Comparison of ENCODE assay signal across 23 cellular contexts in the genomic region with DNA sequence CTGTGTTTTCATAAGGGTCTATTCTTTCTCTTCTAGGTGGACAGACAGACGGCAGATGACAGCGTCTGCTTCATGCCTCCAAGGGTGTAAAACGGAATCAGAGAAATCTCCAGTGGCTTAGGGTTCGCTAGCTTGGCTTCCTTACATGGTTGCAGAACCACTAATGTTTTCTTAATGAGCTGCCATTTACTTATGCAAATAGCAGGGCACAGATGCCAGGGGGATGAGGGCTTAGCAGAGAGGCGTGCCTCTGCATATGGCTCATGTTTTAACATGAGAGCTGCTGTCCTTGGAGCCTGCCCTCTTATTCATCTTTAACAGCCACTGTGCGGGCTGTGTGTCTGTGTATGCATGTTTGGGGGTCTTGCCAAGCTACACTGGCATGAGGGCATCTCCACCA.
"Had no signal": no experiment of that assay in that cellular context is flagged by ENCODE, and none has a peak within 500 bp of the region (broad histone marks: within the 10 kb centered on the region; RNA-seq: fewer than 3 reads in every experiment).

No MANE protein-coding gene starts in this region.

- H3K27ac ChIP-seq: breast epithelium, gastroesophageal sphincter, neutrophil, skin epidermis, tibial nerve, vagina had no signal

- H3K27ac Mint-ChIP-seq: activated CD4-positive, alpha-beta memory T cell treated with anti-CD3 and anti-CD28 coated beads, Interleukin-2, amount 10 ng/mL, durations not matched to agents 7 days and 5 days; activated T-cell treated with anti-CD3 and anti-CD28 coated beads, Interleukin-2, amount 50 U/mL, for 72 hours; dendritic cell treated with granulocyte-macrophage colony-stimulating factor and Interleukin-4, amounts not matched to agents 40 ng/mL and 50 ng/mL, for 4 days; WTC11 had no signal

- H3K9me3 ChIP-seq: breast epithelium, gastroesophageal sphincter, neutrophil, tibial nerve, vagina had no signal

- H3K9me3 Mint-ChIP-seq: activated CD4-positive, alpha-beta memory T cell treated with anti-CD3 and anti-CD28 coated beads, Interleukin-2, amount 10 ng/mL, durations not matched to agents 7 days and 5 days; activated T-cell treated with anti-CD3 and anti-CD28 coated beads, Interleukin-2, amount 50 U/mL, for 72 hours; dendritic cell treated with granulocyte-macrophage colony-stimulating factor and Interleukin-4, amounts not matched to agents 40 ng/mL and 50 ng/mL, for 4 days; WTC11 had no signal

- H3K4me1 Mint-ChIP-seq: activated CD4-positive, alpha-beta memory T cell treated with anti-CD3 and anti-CD28 coated beads, Interleukin-2, amount 10 ng/mL, durations not matched to agents 7 days and 5 days; naive B cell had no signal

- H3K36me3 ChIP-seq: breast epithelium, gastroesophageal sphincter, neutrophil, tibial nerve, vagina had no signal

- H3K27me3 ChIP-seq: breast epithelium, gastroesophageal sphincter, tibial nerve, vagina had no signal

- H3K4me1 ChIP-seq: breast epithelium, tibial nerve, vagina had no signal

- H3K36me3 Mint-ChIP-seq: naive B cell, WTC11 had no signal

- DNase-seq: activated CD4-positive, alpha-beta memory T cell treated with anti-CD3 and anti-CD28 coated beads, Interleukin-2, amount 10 ng/mL, durations not matched to agents 7 days and 5 days; activated CD4-positive, alpha-beta T cell treated with anti-CD3 and anti-CD28 coated beads for 4 hours; activated gamma-delta T cell treated with Interleukin-2 at 50 U/mL for 16 hours; activated T-cell treated with anti-CD3 and anti-CD28 coated beads, Interleukin-2, amount 50 U/mL, for 72 hours; anterior cingulate cortex; effector memory CD4-positive, alpha-beta T cell; erythroblast; naive B cell; right cardiac atrium; stimulated activated CD4-positive, alpha-beta T cell treated with anti-CD3 and anti-CD28 coated beads, Interleukin-15, amount 100 ng/mL, for 24 hours; stimulated activated CD4-positive, alpha-beta T cell treated with anti-CD3 and anti-CD28 coated beads, Interleukin-4, amount 100 ng/mL, for 1 hour; stimulated activated naive CD4-positive, alpha-beta T cell; substantia nigra; T-helper 2 cell had no signal

- ATAC-seq: activated T-cell treated with anti-CD3 and anti-CD28 coated beads, Interleukin-2, amount 50 U/mL, for 72 hours; left lobe of liver; right cardiac atrium had no signal

- H3K4me3 Mint-ChIP-seq: activated CD4-positive, alpha-beta memory T cell treated with anti-CD3 and anti-CD28 coated beads, Interleukin-2, amount 10 ng/mL, durations not matched to agents 7 days and 5 days; activated T-cell treated with anti-CD3 and anti-CD28 coated beads, Interleukin-2, amount 50 U/mL, for 72 hours; dendritic cell treated with granulocyte-macrophage colony-stimulating factor and Interleukin-4, amounts not matched to agents 40 ng/mL and 50 ng/mL, for 4 days; naive B cell; WTC11 had no signal

- H3K4me3 ChIP-seq: breast epithelium, gastroesophageal sphincter, skin epidermis, tibial nerve, vagina had no signal
